ENCODE assay signal across 1 cellular context in the genomic region with DNA sequence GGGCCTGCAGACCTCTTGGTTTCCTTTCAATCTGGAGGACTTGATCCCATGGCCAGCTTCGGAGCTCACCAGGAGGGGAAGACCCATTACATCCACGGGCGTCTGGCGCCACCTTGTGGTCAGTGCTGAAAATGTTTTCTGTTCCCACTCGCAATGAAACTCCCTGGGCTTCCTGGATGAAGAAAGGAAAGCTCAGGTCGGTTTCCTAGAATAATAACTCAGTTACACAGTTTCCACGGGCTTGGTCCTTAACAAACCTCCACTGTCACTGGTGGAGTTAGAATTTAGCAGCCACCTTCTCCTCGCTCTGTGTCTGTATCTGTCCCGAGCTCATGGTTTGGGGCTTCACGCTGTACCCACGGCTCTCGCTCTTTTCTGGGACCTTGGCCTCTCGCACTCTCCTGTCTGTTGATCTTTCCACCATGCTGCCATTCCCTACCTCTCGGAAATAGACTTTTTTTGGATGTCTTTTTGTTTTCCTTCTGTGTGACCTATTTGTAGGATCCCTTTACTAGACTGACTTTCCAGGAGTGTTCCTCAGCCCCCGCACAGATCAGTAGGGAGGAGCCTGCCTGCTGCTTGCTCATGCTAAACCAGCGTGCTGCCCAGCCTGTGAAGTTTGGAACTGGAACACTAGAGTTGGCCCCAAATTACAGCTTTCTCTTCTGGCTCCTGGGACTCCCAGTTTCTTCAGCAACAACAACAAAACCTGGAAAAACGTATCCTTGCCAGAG.
TF ChIP-seq lines count a peak whose summit lies in the region.

No MANE protein-coding gene starts in this region.

TF ChIP-seq in HepG2, 621 proteins besides CTCF, POLR2A, EP300 and RAD21 (continued from another document and continues in another):
- TF ChIP-seq, protein P1, sequence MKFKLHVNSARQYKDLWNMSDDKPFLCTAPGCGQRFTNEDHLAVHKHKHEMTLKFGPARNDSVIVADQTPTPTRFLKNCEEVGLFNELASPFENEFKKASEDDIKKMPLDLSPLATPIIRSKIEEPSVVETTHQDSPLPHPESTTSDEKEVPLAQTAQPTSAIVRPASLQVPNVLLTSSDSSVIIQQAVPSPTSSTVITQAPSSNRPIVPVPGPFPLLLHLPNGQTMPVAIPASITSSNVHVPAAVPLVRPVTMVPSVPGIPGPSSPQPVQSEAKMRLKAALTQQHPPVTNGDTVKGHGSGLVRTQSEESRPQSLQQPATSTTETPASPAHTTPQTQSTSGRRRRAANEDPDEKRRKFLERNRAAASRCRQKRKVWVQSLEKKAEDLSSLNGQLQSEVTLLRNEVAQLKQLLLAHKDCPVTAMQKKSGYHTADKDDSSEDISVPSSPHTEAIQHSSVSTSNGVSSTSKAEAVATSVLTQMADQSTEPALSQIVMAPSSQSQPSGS (CRISPR knock-in tag; IDR thresholded peaks at IDR 0.05): no peak
- 0 out of 2 replicates have a peak, but pooled peaks have one; percentile 52 for TF ChIP-seq ZNF235 (CRISPR knock-in tag; IDR thresholded peaks at IDR 0.05; ENCODE audit: borderline replicate concordance)
- peak; percentile 24; the same call in 1 of the 2 replicates for TF ChIP-seq ZSCAN31 (CRISPR knock-in tag; IDR thresholded peaks at IDR 0.05; ENCODE audit: low read depth)
- 0 out of 2 replicates have a peak, but pooled peaks have one; percentile 14 for TF ChIP-seq ZBTB7A (CRISPR knock-in tag; IDR thresholded peaks at IDR 0.05)
- no peak for TF ChIP-seq SP4 (CRISPR knock-in tag; IDR thresholded peaks at IDR 0.05)
- TF ChIP-seq HDAC2 (CRISPR knock-in tag; IDR thresholded peaks at IDR 0.05): peak; percentile 23; the same call in 1 of the 2 replicates
- TF ChIP-seq ZNF589 (CRISPR knock-in tag; conservative IDR thresholded peaks at IDR 0.05): no peak
- TF ChIP-seq ZMYM4 (CRISPR knock-in tag; IDR thresholded peaks at IDR 0.05): peak; percentile 67
- TF ChIP-seq, protein P2, sequence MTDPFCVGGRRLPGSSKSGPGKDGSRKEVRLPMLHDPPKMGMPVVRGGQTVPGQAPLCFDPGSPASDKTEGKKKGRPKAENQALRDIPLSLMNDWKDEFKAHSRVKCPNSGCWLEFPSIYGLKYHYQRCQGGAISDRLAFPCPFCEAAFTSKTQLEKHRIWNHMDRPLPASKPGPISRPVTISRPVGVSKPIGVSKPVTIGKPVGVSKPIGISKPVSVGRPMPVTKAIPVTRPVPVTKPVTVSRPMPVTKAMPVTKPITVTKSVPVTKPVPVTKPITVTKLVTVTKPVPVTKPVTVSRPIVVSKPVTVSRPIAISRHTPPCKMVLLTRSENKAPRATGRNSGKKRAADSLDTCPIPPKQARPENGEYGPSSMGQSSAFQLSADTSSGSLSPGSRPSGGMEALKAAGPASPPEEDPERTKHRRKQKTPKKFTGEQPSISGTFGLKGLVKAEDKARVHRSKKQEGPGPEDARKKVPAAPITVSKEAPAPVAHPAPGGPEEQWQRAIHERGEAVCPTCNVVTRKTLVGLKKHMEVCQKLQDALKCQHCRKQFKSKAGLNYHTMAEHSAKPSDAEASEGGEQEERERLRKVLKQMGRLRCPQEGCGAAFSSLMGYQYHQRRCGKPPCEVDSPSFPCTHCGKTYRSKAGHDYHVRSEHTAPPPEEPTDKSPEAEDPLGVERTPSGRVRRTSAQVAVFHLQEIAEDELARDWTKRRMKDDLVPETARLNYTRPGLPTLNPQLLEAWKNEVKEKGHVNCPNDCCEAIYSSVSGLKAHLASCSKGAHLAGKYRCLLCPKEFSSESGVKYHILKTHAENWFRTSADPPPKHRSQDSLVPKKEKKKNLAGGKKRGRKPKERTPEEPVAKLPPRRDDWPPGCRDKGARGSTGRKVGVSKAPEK (CRISPR knock-in tag; IDR thresholded peaks at IDR 0.05; ENCODE audit: borderline replicate concordance): 0 out of 2 replicates have a peak, but pooled peaks have one; percentile 71
- TF ChIP-seq, protein P3, sequence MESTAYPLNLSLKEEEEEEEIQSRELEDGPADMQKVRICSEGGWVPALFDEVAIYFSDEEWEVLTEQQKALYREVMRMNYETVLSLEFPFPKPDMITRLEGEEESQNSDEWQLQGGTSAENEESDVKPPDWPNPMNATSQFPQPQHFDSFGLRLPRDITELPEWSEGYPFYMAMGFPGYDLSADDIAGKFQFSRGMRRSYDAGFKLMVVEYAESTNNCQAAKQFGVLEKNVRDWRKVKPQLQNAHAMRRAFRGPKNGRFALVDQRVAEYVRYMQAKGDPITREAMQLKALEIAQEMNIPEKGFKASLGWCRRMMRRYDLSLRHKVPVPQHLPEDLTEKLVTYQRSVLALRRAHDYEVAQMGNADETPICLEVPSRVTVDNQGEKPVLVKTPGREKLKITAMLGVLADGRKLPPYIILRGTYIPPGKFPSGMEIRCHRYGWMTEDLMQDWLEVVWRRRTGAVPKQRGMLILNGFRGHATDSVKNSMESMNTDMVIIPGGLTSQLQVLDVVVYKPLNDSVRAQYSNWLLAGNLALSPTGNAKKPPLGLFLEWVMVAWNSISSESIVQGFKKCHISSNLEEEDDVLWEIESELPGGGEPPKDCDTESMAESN (CRISPR knock-in tag; conservative IDR thresholded peaks at IDR 0.05): peak; percentile 46; the same call in 1 of the 2 replicates
- TF ChIP-seq ZNF317 (CRISPR knock-in tag; IDR thresholded peaks at IDR 0.05): peak; percentile 43; the same call in 1 of the 2 replicates
- peak; percentile 32; the same call in 1 of the 2 replicates for TF ChIP-seq GFI1 (CRISPR knock-in tag; IDR thresholded peaks at IDR 0.05; ENCODE audit: borderline replicate concordance)
- TF ChIP-seq, protein P4, sequence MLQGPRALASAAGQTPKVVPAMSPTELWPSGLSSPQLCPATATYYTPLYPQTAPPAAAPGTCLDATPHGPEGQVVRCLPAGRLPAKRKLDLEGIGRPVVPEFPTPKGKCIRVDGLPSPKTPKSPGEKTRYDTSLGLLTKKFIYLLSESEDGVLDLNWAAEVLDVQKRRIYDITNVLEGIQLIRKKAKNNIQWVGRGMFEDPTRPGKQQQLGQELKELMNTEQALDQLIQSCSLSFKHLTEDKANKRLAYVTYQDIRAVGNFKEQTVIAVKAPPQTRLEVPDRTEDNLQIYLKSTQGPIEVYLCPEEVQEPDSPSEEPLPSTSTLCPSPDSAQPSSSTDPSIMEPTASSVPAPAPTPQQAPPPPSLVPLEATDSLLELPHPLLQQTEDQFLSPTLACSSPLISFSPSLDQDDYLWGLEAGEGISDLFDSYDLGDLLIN (CRISPR knock-in tag; IDR thresholded peaks at IDR 0.05; ENCODE audit: borderline replicate concordance): no peak
- 0 out of 2 replicates have a peak, but pooled peaks have one; percentile 16 for TF ChIP-seq RXRA (CRISPR knock-in tag; IDR thresholded peaks at IDR 0.05)
- TF ChIP-seq ZNF878 (CRISPR knock-in tag; IDR thresholded peaks at IDR 0.05): no peak
- peak; percentile 30; the same call in 1 of the 2 replicates for TF ChIP-seq TBX2 (CRISPR knock-in tag; IDR thresholded peaks at IDR 0.05; ENCODE audit: borderline replicate concordance)
- TF ChIP-seq ERF (CRISPR knock-in tag; IDR thresholded peaks at IDR 0.05): peak; percentile 47; the same call in 1 of the 2 replicates
- TF ChIP-seq TAF15 (IDR thresholded peaks at IDR 0.05; ENCODE audit: low read depth, low read length, poor library complexity, severe bottlenecking): no peak
- peak; percentile 52; the same call in 1 of the 2 replicates for TF ChIP-seq MIER2 (CRISPR knock-in tag; IDR thresholded peaks at IDR 0.05)
- no peak for TF ChIP-seq LCORL (IDR thresholded peaks at IDR 0.05)
- TF ChIP-seq LCORL (CRISPR knock-in tag; IDR thresholded peaks at IDR 0.05): peak; percentile 49; the same call in 1 of the 2 replicates
- TF ChIP-seq, protein P5, sequence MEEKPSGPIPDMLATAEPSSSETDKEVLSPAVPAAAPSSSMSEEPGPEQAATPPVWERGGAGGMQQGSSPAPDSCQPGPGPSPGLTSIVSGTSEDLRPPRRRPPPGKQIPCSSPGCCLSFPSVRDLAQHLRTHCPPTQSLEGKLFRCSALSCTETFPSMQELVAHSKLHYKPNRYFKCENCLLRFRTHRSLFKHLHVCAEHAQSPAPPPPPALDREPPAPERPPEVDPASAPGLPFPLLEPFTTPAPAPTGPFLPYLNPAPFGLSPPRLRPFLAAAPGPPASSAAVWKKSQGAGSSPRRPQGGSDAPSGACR (CRISPR knock-in tag; IDR thresholded peaks at IDR 0.05): no peak
- TF ChIP-seq MED1 (CRISPR knock-in tag; IDR thresholded peaks at IDR 0.05): no peak
- TF ChIP-seq ZNF788 (CRISPR knock-in tag; IDR thresholded peaks at IDR 0.05; ENCODE audit: borderline replicate concordance): peak; percentile 41; the same call in 1 of the 2 replicates
- TF ChIP-seq CCAR2 (optimal IDR thresholded peaks at IDR 0.05; ENCODE audit: low read depth, low read length): no peak
- no peak for TF ChIP-seq ZNF451 (CRISPR knock-in tag; IDR thresholded peaks at IDR 0.05)
- no peak for TF ChIP-seq FOXA1 (IDR thresholded peaks at IDR 0.05)
- no peak for TF ChIP-seq FOXA1 (CRISPR knock-in tag; IDR thresholded peaks at IDR 0.05)
- TF ChIP-seq, protein P6, sequence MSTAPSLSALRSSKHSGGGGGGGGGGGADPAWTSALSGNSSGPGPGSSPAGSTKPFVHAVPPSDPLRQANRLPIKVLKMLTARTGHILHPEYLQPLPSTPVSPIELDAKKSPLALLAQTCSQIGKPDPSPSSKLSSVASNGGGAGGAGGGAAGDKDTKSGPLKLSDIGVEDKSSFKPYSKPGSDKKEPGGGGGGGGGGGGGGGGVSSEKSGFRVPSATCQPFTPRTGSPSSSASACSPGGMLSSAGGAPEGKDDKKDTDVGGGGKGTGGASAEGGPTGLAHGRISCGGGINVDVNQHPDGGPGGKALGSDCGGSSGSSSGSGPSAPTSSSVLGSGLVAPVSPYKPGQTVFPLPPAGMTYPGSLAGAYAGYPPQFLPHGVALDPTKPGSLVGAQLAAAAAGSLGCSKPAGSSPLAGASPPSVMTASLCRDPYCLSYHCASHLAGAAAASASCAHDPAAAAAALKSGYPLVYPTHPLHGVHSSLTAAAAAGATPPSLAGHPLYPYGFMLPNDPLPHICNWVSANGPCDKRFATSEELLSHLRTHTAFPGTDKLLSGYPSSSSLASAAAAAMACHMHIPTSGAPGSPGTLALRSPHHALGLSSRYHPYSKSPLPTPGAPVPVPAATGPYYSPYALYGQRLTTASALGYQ (CRISPR knock-in tag; IDR thresholded peaks at IDR 0.05): no peak
- peak; percentile 22 for TF ChIP-seq XRCC5 (optimal IDR thresholded peaks at IDR 0.05; ENCODE audit: low read length)
- TF ChIP-seq KLF16 (CRISPR knock-in tag; IDR thresholded peaks at IDR 0.05): peak in 1 of 2 experiments; percentile 33; a peak in 1 of 4 replicates
- TF ChIP-seq ZNF772 (CRISPR knock-in tag; IDR thresholded peaks at IDR 0.05): peak; percentile 63
- TF ChIP-seq MIER3 (CRISPR knock-in tag; IDR thresholded peaks at IDR 0.05; ENCODE audit: borderline replicate concordance): no peak
- TF ChIP-seq, protein P7, sequence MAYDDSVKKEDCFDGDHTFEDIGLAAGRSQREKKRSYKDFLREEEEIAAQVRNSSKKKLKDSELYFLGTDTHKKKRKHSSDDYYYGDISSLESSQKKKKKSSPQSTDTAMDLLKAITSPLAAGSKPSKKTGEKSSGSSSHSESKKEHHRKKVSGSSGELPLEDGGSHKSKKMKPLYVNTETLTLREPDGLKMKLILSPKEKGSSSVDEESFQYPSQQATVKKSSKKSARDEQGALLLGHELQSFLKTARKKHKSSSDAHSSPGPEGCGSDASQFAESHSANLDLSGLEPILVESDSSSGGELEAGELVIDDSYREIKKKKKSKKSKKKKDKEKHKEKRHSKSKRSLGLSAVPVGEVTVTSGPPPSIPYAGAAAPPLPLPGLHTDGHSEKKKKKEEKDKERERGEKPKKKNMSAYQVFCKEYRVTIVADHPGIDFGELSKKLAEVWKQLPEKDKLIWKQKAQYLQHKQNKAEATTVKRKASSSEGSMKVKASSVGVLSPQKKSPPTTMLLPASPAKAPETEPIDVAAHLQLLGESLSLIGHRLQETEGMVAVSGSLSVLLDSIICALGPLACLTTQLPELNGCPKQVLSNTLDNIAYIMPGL (CRISPR knock-in tag; IDR thresholded peaks at IDR 0.05; ENCODE audit: borderline replicate concordance in 1 of 2, low read depth in 1 of 2): peak; percentile 84 to 89
- no peak for TF ChIP-seq NFE2 (CRISPR knock-in tag; IDR thresholded peaks at IDR 0.05)
- peak; percentile 36; the same call in 1 of the 2 replicates for TF ChIP-seq HDAC1 (CRISPR knock-in tag; IDR thresholded peaks at IDR 0.05)
- peak; percentile 14; the same call in 1 of the 2 replicates for TF ChIP-seq MIXL1 (CRISPR knock-in tag; IDR thresholded peaks at IDR 0.05)
- TF ChIP-seq ELF3 (CRISPR knock-in tag; IDR thresholded peaks at IDR 0.05): peak; percentile 60
- TF ChIP-seq, protein P8, sequence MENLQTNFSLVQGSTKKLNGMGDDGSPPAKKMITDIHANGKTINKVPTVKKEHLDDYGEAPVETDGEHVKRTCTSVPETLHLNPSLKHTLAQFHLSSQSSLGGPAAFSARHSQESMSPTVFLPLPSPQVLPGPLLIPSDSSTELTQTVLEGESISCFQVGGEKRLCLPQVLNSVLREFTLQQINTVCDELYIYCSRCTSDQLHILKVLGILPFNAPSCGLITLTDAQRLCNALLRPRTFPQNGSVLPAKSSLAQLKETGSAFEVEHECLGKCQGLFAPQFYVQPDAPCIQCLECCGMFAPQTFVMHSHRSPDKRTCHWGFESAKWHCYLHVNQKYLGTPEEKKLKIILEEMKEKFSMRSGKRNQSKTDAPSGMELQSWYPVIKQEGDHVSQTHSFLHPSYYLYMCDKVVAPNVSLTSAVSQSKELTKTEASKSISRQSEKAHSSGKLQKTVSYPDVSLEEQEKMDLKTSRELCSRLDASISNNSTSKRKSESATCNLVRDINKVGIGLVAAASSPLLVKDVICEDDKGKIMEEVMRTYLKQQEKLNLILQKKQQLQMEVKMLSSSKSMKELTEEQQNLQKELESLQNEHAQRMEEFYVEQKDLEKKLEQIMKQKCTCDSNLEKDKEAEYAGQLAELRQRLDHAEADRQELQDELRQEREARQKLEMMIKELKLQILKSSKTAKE (CRISPR knock-in tag; IDR thresholded peaks at IDR 0.05; ENCODE audit: borderline replicate concordance): no peak
- TF ChIP-seq KAT8 (CRISPR knock-in tag; IDR thresholded peaks at IDR 0.05): 0 out of 2 replicates have a peak, but pooled peaks have one; percentile 21
- TF ChIP-seq ZNF263 (CRISPR knock-in tag; IDR thresholded peaks at IDR 0.05): peak; percentile 94
- TF ChIP-seq ETV5 (CRISPR knock-in tag; IDR thresholded peaks at IDR 0.05; ENCODE audit: borderline replicate concordance): peak; percentile 8; the same call in 1 of the 2 replicates
- peak; percentile 13 for TF ChIP-seq PHF5A (CRISPR knock-in tag; IDR thresholded peaks at IDR 0.05; ENCODE audit: low read depth, unreplicated experiment)
